ENCODE assay signal across 9 cellular contexts in the genomic region with DNA sequence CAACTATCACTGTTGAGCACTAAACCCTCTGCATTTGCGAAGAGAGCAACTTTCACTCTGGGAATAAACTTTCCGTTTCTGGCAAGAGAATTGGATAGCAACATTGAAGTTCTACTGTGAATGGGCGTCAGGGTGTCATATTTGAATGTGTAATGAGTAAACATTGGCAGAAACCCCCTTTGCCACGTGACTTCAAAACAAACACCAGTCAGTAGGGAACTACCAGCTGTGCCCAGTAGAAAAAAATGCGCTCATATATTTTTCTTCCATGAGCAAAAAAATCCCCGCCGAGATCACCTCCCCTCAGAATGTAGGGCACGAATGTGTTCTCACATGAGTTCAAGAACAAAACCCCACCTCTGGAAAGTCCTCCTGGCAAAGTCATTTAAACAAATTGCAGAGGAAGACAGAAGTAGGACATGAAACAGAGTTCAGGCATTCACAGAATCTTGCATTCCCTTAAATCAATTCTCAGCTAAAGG.
DNase-seq lines count a peak whose midpoint lies in the region; ATAC-seq, FAIRE-seq and TF ChIP-seq lines count a peak whose summit lies in the region.
"Had no signal": no experiment of that assay in that cellular context is flagged by ENCODE, and none has a peak within 500 bp of the region (broad histone marks: within the 10 kb centered on the region; RNA-seq: fewer than 3 reads in every experiment).

No MANE protein-coding gene starts in this region.

- FAIRE-seq in islet of Langerhans (lab: Jason Lieb, UNC), result peak; percentile 64
- FAIRE-seq: G401.6 had no signal

- peak; percentile 7 for DNase-seq in A172 (ENCODE audit: low spot score)
- peak; percentile 27 to 61 (median 57) for DNase-seq in T-helper 17 cell
- peak; percentile 68 for DNase-seq in superior temporal gyrus (ENCODE audit: extremely low spot score)
- no peak for DNase-seq in NCI-H1048 (lab: John Stamatoyannopoulos, UW)
- DNase-seq in WERI-Rb-1, result no peak

- ATAC-seq in GM19035 (IDR thresholded peaks at IDR 0.05; ENCODE audit: unreplicated experiment) (peak; percentile 64), HG03280 (IDR thresholded peaks at IDR 0.05; ENCODE audit: unreplicated experiment) (peak; percentile 73), T-helper 17 cell (peak; percentile 94)

- no peaks in the 10 kb centered on the region for H3K36me3 Mint-ChIP-seq in T-helper 17 cell (ENCODE audit: low read depth)

- peaks cover 21% of the 10 kb centered on the region for H3K4me1 Mint-ChIP-seq in T-helper 17 cell

- no peak overlapping the region for H3K4me3 ChIP-seq in WERI-Rb-1 (ENCODE audit: low read depth, low read length)

- H3K4me3 Mint-ChIP-seq in T-helper 17 cell, result peak overlapping the region; percentile 62

- H3K27me3 ChIP-seq in WERI-Rb-1 (ENCODE audit: insufficient read depth, low read depth, severe bottlenecking), result no peaks in the 10 kb centered on the region

- no peaks in the 10 kb centered on the region for H3K9me3 ChIP-seq in T-helper 17 cell (ENCODE audit: control insufficient read depth, low read length, poor library complexity, severe bottlenecking)
- H3K9me3 ChIP-seq in WERI-Rb-1 (ENCODE audit: severe bottlenecking), result no peaks in the 10 kb centered on the region

- H3K27ac Mint-ChIP-seq in T-helper 17 cell, result peak overlapping the region; percentile 91

- H3K36me3 ChIP-seq in WERI-Rb-1, result no peaks in the 10 kb centered on the region

- no peaks in the 10 kb centered on the region for H3K27me3 Mint-ChIP-seq in T-helper 17 cell

- no peak for TF ChIP-seq CTCF in WERI-Rb-1 (IDR thresholded peaks at IDR 0.05; ENCODE audit: low read depth, low read length)

- no peak overlapping the region for H3K27ac ChIP-seq in WERI-Rb-1

Comparison
In these comparisons a context has a peak if more than half of its experiments do, and no peak if none do; other contexts are left out.
1. DNase-seq: peak in A172 (single experiment), T-helper 17 cell (3 of 3) and superior temporal gyrus (single experiment); none in NCI-H1048 (single experiment) and WERI-Rb-1 (single experiment).
2. Peak in every context shown above with its lines, with median percentiles within 50 percentile points of each other: ATAC-seq.